22 cellular contexts compared by ENCODE assay signal in genomic region chr10:133174689-133175263, GRCh38. TPM values are rescaled to one million over a fixed set of nuclear protein-coding genes. Genes with fewer than 3 reads are reported as not detected.
DNase-seq lines count a peak whose midpoint lies in the region; FAIRE-seq and TF ChIP-seq lines count a peak whose summit lies in the region.
"Had no signal": no experiment of that assay in that cellular context is flagged by ENCODE, and none has a peak within 500 bp of the region (broad histone marks: within the 10 kb centered on the region; RNA-seq: fewer than 3 reads in every experiment).

No MANE protein-coding gene starts in this region.

- no peak overlapping the region for H3K14ac ChIP-seq in H1 (ENCODE audit: insufficient read length)

- intact Hi-C loops in CD14-positive monocyte (cut with micrococcal nuclease), result no loop called here
- intact Hi-C loops in head of caudate nucleus (cut with DNase I), result no loop called here

- H3K79me1 ChIP-seq in H1 (ENCODE audit: low read depth, low read length), result no peaks in the 10 kb centered on the region; the same call in 1 of the 2 replicates

- FAIRE-seq in H1 (lab: Jason Lieb, UNC), result no peak
- peak; percentile 90 for FAIRE-seq in urothelium cell line (lab: Jason Lieb, UNC)
- no peak for FAIRE-seq in small intestine (lab: Jason Lieb, UNC)
- FAIRE-seq: A204.1, GM12878, GM18507 had no signal

- H3K23me2 ChIP-seq in H1 (ENCODE audit: low read depth, low read length), result peaks cover 26% of the 10 kb centered on the region

- no peak overlapping the region for H3K4ac ChIP-seq in H1 (replicated peaks; ENCODE audit: insufficient read length, low read depth, low read length)

- H3K27me3 ChIP-seq in H1 (replicated peaks in 1 of 4; ENCODE audit: control insufficient read depth in 3 of 4, extremely low read depth in 1 of 4, insufficient read depth in 3 of 4, low read length in 3 of 4) (no peaks in the 10 kb centered on the region), small intestine (ENCODE audit: control insufficient read depth in 2 of 2, insufficient read depth in 2 of 2, low read length in 2 of 2) (no peaks in the 10 kb centered on the region)

- H3K9me3 ChIP-seq in HEK293 (ENCODE audit: control insufficient read depth, insufficient read depth, low read depth, low read length), result no peaks in the 10 kb centered on the region
- peaks cover 14 to 17% of the 10 kb centered on the region in 2 experiments for H3K9me3 ChIP-seq in H1 (ENCODE audit: insufficient read depth in 2 of 2, low read depth in 1 of 2, low read length in 1 of 2)
- no peaks in the 10 kb centered on the region for H3K9me3 ChIP-seq in small intestine (ENCODE audit: control insufficient read depth, low read depth)
- H3K9me3 ChIP-seq: BE2C had no signal

- WGBS in H1 (ENCODE audit: extremely low coverage in 1 of 2, insufficient coverage in 1 of 2, insufficient read length in 1 of 2, insufficient replicate concordance in 2 of 2, low coverage in 1 of 2, low lambda C conversion rate in 2 of 2, missing lambda C conversion rate in 1 of 2), 2 experiments, result 58% methylated on average over 3 of the region's 3 CpGs; no CpG with 5 or more reads in 1 of the 2 experiments
- 69 to 81% (median 79%) methylated on average over 3 of the region's 3 CpGs for WGBS in small intestine, 3 donors

- no peak overlapping the region for H3K23ac ChIP-seq in H1 (ENCODE audit: insufficient read length)

- H2BK12ac ChIP-seq in H1 (ENCODE audit: low read depth, low read length), result no peak overlapping the region

- H3K9me3 Mint-ChIP-seq in CD14-positive monocyte, result peaks cover 21 to 37% (median 30%) of the 10 kb centered on the region in 7 donors
- H3K9me3 Mint-ChIP-seq in T-helper 2 cell treated with Interferon-gamma antibody and Interleukin-4, amounts not matched to agents 5 μg/mL and 100 μg/mL, for 36 hours, result peaks cover 21% of the 10 kb centered on the region

- peaks cover 14% of the 10 kb centered on the region for H3K4me1 Mint-ChIP-seq in CD14-positive monocyte
- no peaks in the 10 kb centered on the region for H3K4me1 Mint-ChIP-seq in T-helper 2 cell treated with Interferon-gamma antibody and Interleukin-4, amounts not matched to agents 5 μg/mL and 100 μg/mL, for 36 hours (ENCODE audit: low read depth)
- H3K4me1 Mint-ChIP-seq: H9 had no signal

- H4K91ac ChIP-seq in H1 (replicated peaks; ENCODE audit: insufficient read length, low read length), result no peak overlapping the region

- H3K4me1 ChIP-seq in HEK293 (ENCODE audit: control insufficient read depth, insufficient read depth, low read length) (no peaks in the 10 kb centered on the region), H1 (replicated peaks in 1 of 4; ENCODE audit: control insufficient read depth in 3 of 4, insufficient read depth in 4 of 4, low read length in 3 of 4) (no peaks in the 10 kb centered on the region), small intestine (ENCODE audit: control insufficient read depth in 2 of 2, insufficient read depth in 1 of 2, low read depth in 1 of 2, low read length in 1 of 2) (no peaks in the 10 kb centered on the region)
- H3K4me1 ChIP-seq: BE2C, Caco-2 had no signal

- no peak overlapping the region for H3K4me3 Mint-ChIP-seq in CD14-positive monocyte
- H3K4me3 Mint-ChIP-seq in T-helper 2 cell treated with Interferon-gamma antibody and Interleukin-4, amounts not matched to agents 5 μg/mL and 100 μg/mL, for 36 hours, result no peak overlapping the region
- H3K4me3 Mint-ChIP-seq: CD4-positive, alpha-beta memory T cell; H9 had no signal

- H2BK5ac ChIP-seq in H1 (ENCODE audit: low read depth, low read length), result no peak overlapping the region

- peak overlapping the region; percentile 46 for H3K56ac ChIP-seq in H1 (replicated peaks; ENCODE audit: insufficient read length, low read depth, low read length)

- H3K79me2 ChIP-seq in H1 (ENCODE audit: control insufficient read depth in 1 of 2, insufficient read depth in 2 of 2, low read length in 2 of 2), result no peaks in the 10 kb centered on the region

- no peak overlapping the region for H3K4me2 ChIP-seq in H1 (ENCODE audit: insufficient read depth in 1 of 2, low read depth in 2 of 2, low read length in 2 of 2)

- TF ChIP-seq CTCF in CD14-positive monocyte (IDR thresholded peaks at IDR 0.05) (no peak), HEK293 (tag by site-specific recombination; IDR thresholded peaks at IDR 0.05) (no peak), H1 (IDR thresholded peaks at IDR 0.05; ENCODE audit: control extremely low read depth in 1 of 3, insufficient read depth in 1 of 3, low read depth in 1 of 3, low read length in 3 of 3) (no peak)

- H3K4me3 ChIP-seq in HEK293 (ENCODE audit: low read depth, low read length) (no peak overlapping the region), H1 (ENCODE audit: extremely low read depth in 1 of 4, insufficient read depth in 2 of 4, low read depth in 3 of 4, low read length in 4 of 4) (no peak overlapping the region), small intestine (ENCODE audit: low read depth in 1 of 2, low read length in 2 of 2) (no peak overlapping the region)
- H3K4me3 ChIP-seq: BLaER1 treated with 17β-estradiol and CSF1 and Interleukin-3, amounts not matched to agents 10 nM and 100 nM; GM12878; GM23248 had no signal

- no peak overlapping the region for H3K9ac ChIP-seq in H1 (replicated peaks in 1 of 4; ENCODE audit: extremely low read depth in 1 of 4, low read depth in 3 of 4, low read length in 3 of 4)
- H3K9ac ChIP-seq: BLaER1 treated with 17β-estradiol and CSF1 and Interleukin-3, amounts not matched to agents 10 nM and 100 nM; GM23248 had no signal

- H4K5ac ChIP-seq in H1 (ENCODE audit: insufficient read length, low read depth, low read length), result no peak overlapping the region

- H2BK120ac ChIP-seq in H1 (replicated peaks; ENCODE audit: low read depth, low read length), result no peak overlapping the region

- H2AFZ ChIP-seq in H1 (ENCODE audit: low read length), result no peak overlapping the region
- H2AFZ ChIP-seq: GM23248 had no signal

- H3K18ac ChIP-seq in H1 (ENCODE audit: extremely low read depth, low read length), result no peak overlapping the region

- H2BK20ac ChIP-seq in H1 (ENCODE audit: low read length), result no peak overlapping the region

- no peaks in the 10 kb centered on the region for H3K36me3 ChIP-seq in HEK293 (ENCODE audit: control insufficient read depth in 2 of 2, insufficient read depth in 1 of 2, low read length in 2 of 2)
- H3K36me3 ChIP-seq in H1 (ENCODE audit: control insufficient read depth in 2 of 4, insufficient read depth in 4 of 4, low read length in 3 of 4), result peaks cover 0 to 6% (median 0%) of the 10 kb centered on the region in 4 experiments; a peak in 3 of 8 replicates
- no peaks in the 10 kb centered on the region for H3K36me3 ChIP-seq in small intestine (ENCODE audit: control insufficient read depth in 2 of 2, insufficient read depth in 2 of 2, low read length in 2 of 2)
- H3K36me3 ChIP-seq: BE2C; BLaER1 treated with 17β-estradiol and CSF1 and Interleukin-3, amounts not matched to agents 10 nM and 100 nM had no signal

- H4K8ac ChIP-seq in H1 (ENCODE audit: extremely low read depth, insufficient read depth, low read length), result no peak overlapping the region

- no peak overlapping the region for H3K27ac ChIP-seq in HEK293 (ENCODE audit: extremely low read depth, low read depth, low read length)
- no peak overlapping the region for H3K27ac ChIP-seq in H1 (ENCODE audit: low read depth, low read length)
- H3K27ac ChIP-seq in small intestine (ENCODE audit: low read depth in 1 of 2, low read length in 1 of 2), result no peak overlapping the region
- H3K27ac ChIP-seq: 22Rv1; BLaER1 treated with 17β-estradiol and CSF1 and Interleukin-3, amounts not matched to agents 10 nM and 100 nM; GM23248 had no signal

- H3K36me3 Mint-ChIP-seq in CD14-positive monocyte, result peaks cover 0 to 4% of the 10 kb centered on the region in 2 donors
- no peaks in the 10 kb centered on the region for H3K36me3 Mint-ChIP-seq in T-helper 2 cell treated with Interferon-gamma antibody and Interleukin-4, amounts not matched to agents 5 μg/mL and 100 μg/mL, for 36 hours (ENCODE audit: low read depth)
- H3K36me3 Mint-ChIP-seq: CD4-positive, alpha-beta memory T cell had no signal

- H3K27me3 Mint-ChIP-seq in CD14-positive monocyte (ENCODE audit: low read depth in 3 of 3), result peaks cover 2 to 15% (median 12%) of the 10 kb centered on the region in 3 donors
- no peaks in the 10 kb centered on the region for H3K27me3 Mint-ChIP-seq in T-helper 2 cell treated with Interferon-gamma antibody and Interleukin-4, amounts not matched to agents 5 μg/mL and 100 μg/mL, for 36 hours (ENCODE audit: low read depth)

- CTCF ChIA-PET in HEK293 (lab: Yijun Ruan, JAX), result no interaction called here
- CTCF ChIA-PET in H1 (lab: Charles Lee; ENCODE audit: partially characterized antibody), result no interaction called here

- DNase-seq in CD14-positive monocyte (ENCODE audit: low spot score) (peak; percentile 14), H1 (ENCODE audit: low read depth in 1 of 2, low spot score in 2 of 2) (no peak), urothelium cell line (ENCODE audit: low spot score) (no peak), head of caudate nucleus (no peak), small intestine (no peak)
- no peak for DNase-seq in T-helper 2 cell treated with Interferon-gamma antibody and Interleukin-4, amounts not matched to agents 5 μg/mL and 100 μg/mL, for 36 hours (ENCODE audit: low spot score)
- DNase-seq: BE2C; CD4-positive, alpha-beta memory T cell; DMS153; DND-41; GDM1; GM23248; H9 had no signal

- no peak for TF ChIP-seq EP300 in H1 (IDR thresholded peaks at IDR 0.05; ENCODE audit: borderline replicate concordance in 1 of 2, low read depth in 2 of 2, low read length in 2 of 2)

- POLR2A ChIA-PET in HEK293 (lab: Yijun Ruan, JAX) (no interaction called here), H1 (lab: Charles Lee; ENCODE audit: partially characterized antibody) (no interaction called here)

- TF ChIP-seq POLR2A in H1 (IDR thresholded peaks at IDR 0.05; ENCODE audit: control extremely low read depth in 1 of 2, low read depth in 2 of 2, low read length in 2 of 2), result no peak

- peak overlapping the region in 4 of 7 donors; percentile 13 to 91 (median 82) for H3K27ac Mint-ChIP-seq in CD14-positive monocyte
- no peak overlapping the region for H3K27ac Mint-ChIP-seq in T-helper 2 cell treated with Interferon-gamma antibody and Interleukin-4, amounts not matched to agents 5 μg/mL and 100 μg/mL, for 36 hours
- H3K27ac Mint-ChIP-seq: CD4-positive, alpha-beta memory T cell; H9 had no signal

- H2AK5ac ChIP-seq in H1 (ENCODE audit: low read depth, low read length), result peak overlapping the region; percentile 65; the same call in 1 of the 2 replicates

- no peak overlapping the region for H2BK15ac ChIP-seq in H1 (ENCODE audit: low read length)

- H4K20me1 ChIP-seq in H1 (replicated peaks in 1 of 2; ENCODE audit: control insufficient read depth in 1 of 2, insufficient read depth in 2 of 2, low read length in 2 of 2), result peaks cover 0 to 17% of the 10 kb centered on the region in 2 experiments

- TF ChIP-seq RAD21 in H1 (IDR thresholded peaks at IDR 0.05 in 1 of 2, conservative IDR thresholded peaks at IDR 0.05 in 1 of 2; ENCODE audit: low read depth in 2 of 2, low read length in 2 of 2), result no peak

RNA-seq across cellular contexts. Expression of gene KNDC1, which starts 14.8 kb away (rescaled TPM):
- polyA plus RNA-seq in CD14-positive monocyte (under 1 TPM in 1 of 2 donors, not detected in 1; 0.22 TPM), H1 (2011; rRNA removed) (7.5 and 10.4 TPM in 2 replicates), small intestine (under 1 TPM in 1 of 3 donors, not detected in 2; 0.37 TPM)
- 16.7 and 19.3 TPM in 2 replicates for total RNA-seq in H1 (2021; fragmentation: NEBNext Ultra II Directional; extraction: Animal tissue kit (Norgen Biotek cat#: 25700))
- polyA plus RNA-seq in H1 (2011; cell fraction: cytosol; rRNA removed), result 8.2 TPM
- 24.2 TPM for polyA plus RNA-seq in H1 (2011; cell fraction: nucleus; rRNA removed)
- polyA plus RNA-seq in H1 (2012, experiment 1 of 2), result 10.6 to 18.0 TPM (median 14.3 TPM) in 4 replicates
- polyA plus RNA-seq in H1 (2012, experiment 2 of 2), result 7.0 TPM
- polyA plus RNA-seq in H1 (2013, experiment 1 of 2), result 6.2 TPM
- polyA plus RNA-seq in H1 (2013, experiment 2 of 2), result 5.8 TPM
- polyA minus RNA-seq in H1 (2011; rRNA and poly(A)+ RNA removed), result 14.2 and 17.3 TPM in 2 replicates
- 9.8 TPM for polyA minus RNA-seq in H1 (2011; cell fraction: cytosol; rRNA and poly(A)+ RNA removed)
- polyA minus RNA-seq in H1 (2011; cell fraction: nucleus; rRNA and poly(A)+ RNA removed), result 27.6 TPM

RNA-seq across cellular contexts. Expression of gene UTF1, which starts 55.2 kb away (rescaled TPM):
- polyA plus RNA-seq in CD14-positive monocyte, result under 1 TPM; 0.14 to 0.48 TPM
- 21.7 and 21.8 TPM in 2 replicates for total RNA-seq in H1 (2021; fragmentation: NEBNext Ultra II Directional; extraction: Animal tissue kit (Norgen Biotek cat#: 25700))
- polyA plus RNA-seq in H1 (2011; rRNA removed), result 0.47 and 0.97 TPM in 2 replicates
- polyA plus RNA-seq in H1 (2011; cell fraction: cytosol; rRNA removed), result 0.56 TPM
- 3.0 TPM for polyA plus RNA-seq in H1 (2011; cell fraction: nucleus; rRNA removed)
- 4.6 to 12.2 TPM (median 10.6 TPM) in 4 replicates for polyA plus RNA-seq in H1 (2012, experiment 1 of 2)
- polyA plus RNA-seq in H1 (2012, experiment 2 of 2), result 0.80 TPM
- 23.8 TPM for polyA plus RNA-seq in H1 (2013, experiment 1 of 2)
- 24.8 TPM for polyA plus RNA-seq in H1 (2013, experiment 2 of 2)
- polyA minus RNA-seq in H1 (2011; rRNA and poly(A)+ RNA removed), result not detected in 2 replicates
- 6.3 TPM for polyA minus RNA-seq in H1 (2011; cell fraction: cytosol; rRNA and poly(A)+ RNA removed)
- polyA minus RNA-seq in H1 (2011; cell fraction: nucleus; rRNA and poly(A)+ RNA removed), result 4.3 TPM
- not detected for polyA plus RNA-seq in small intestine
- total RNA-seq: Caco-2; CD4-positive, alpha-beta memory T cell; GM12878; GM23248; H4 had no signal
- polyA plus RNA-seq: AG04450; CD4-positive, alpha-beta memory T cell; GM12878; GM23248 had no signal
